In the genomic region with DNA sequence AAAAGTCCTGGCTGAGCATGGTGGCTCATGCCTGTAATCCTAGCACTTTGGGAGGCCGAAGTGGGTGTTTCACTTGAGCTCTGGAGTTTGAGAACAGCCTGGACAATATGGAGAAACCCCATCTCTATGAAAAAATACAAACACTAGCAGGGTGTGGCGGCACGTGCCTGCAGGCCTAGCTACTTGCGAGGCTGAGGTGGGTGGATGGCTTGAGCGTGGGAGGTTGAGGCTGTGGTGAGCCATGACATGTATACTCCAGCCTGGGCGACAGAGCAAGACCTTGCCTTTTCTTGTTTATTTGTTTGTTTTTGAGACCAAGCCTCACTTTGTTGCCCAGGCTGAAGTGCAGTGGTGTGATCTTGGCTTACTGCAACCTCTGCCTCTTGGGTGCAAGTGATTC, we compare ENCODE assay signal across 39 cellular contexts.
"Had no signal": no experiment of that assay in that cellular context is flagged by ENCODE, and none has a peak within 500 bp of the region (broad histone marks: within the 10 kb centered on the region; RNA-seq: fewer than 3 reads in every experiment).

No MANE protein-coding gene starts in this region.

- H3K4me3 ChIP-seq: ascending aorta, cardiac muscle cell had no signal

- H3K36me3 Mint-ChIP-seq: activated CD4-positive, alpha-beta memory T cell treated with anti-CD3 and anti-CD28 coated beads for 36 hours; activated naive CD4-positive, alpha-beta T cell treated with anti-CD3 and anti-CD28 coated beads, Interleukin-2, amount 50 U/mL, for 24 hours; activated naive CD8-positive, alpha-beta T cell; brain had no signal

- H3K27me3 Mint-ChIP-seq: activated CD4-positive, alpha-beta memory T cell treated with anti-CD3 and anti-CD28 coated beads for 36 hours; activated naive CD4-positive, alpha-beta T cell treated with anti-CD3 and anti-CD28 coated beads, Interleukin-2, amount 50 U/mL, for 24 hours; activated naive CD8-positive, alpha-beta T cell treated with anti-CD3 and anti-CD28 coated beads, Interleukin-2, amount 50 U/mL, for 24 hours; central memory CD8-positive, alpha-beta T cell had no signal

- H3K9me3 ChIP-seq: ascending aorta had no signal

- H3K27ac ChIP-seq: ascending aorta, cardiac muscle cell, VCaP had no signal

- H3K27ac Mint-ChIP-seq: activated B cell treated with CpG ODN at 0.5 μM for 24 hours; activated CD4-positive, alpha-beta memory T cell treated with anti-CD3 and anti-CD28 coated beads for 36 hours; activated CD4-positive, alpha-beta T cell treated with anti-CD3 and anti-CD28 coated beads, Interleukin-2, amount 10 ng/mL, durations not matched to agents 24 days and 14 days; activated CD8-positive, alpha-beta T cell treated with anti-CD3 and anti-CD28 coated beads for 36 hours; activated naive CD4-positive, alpha-beta T cell treated with anti-CD3 and anti-CD28 coated beads, Interleukin-2, amount 10 ng/mL, durations not matched to agents 7 days and 5 days; activated naive CD4-positive, alpha-beta T cell treated with anti-CD3 and anti-CD28 coated beads, Interleukin-2, amount 50 U/mL, for 24 hours; activated naive CD8-positive, alpha-beta T cell; activated naive CD8-positive, alpha-beta T cell treated with anti-CD3 and anti-CD28 coated beads, Interleukin-2, amount 10 ng/mL, durations not matched to agents 7 days and 5 days; activated naive CD8-positive, alpha-beta T cell treated with anti-CD3 and anti-CD28 coated beads, Interleukin-2, amount 50 U/mL, for 24 hours; activated T-cell treated with anti-CD3 and anti-CD28 coated beads, Interleukin-2, amount 50 U/mL, for 72 hours; activated T-helper 1 cell treated with anti-CD3 and anti-CD28 coated beads, Interleukin-12 subunit alpha, Interleukin-12 subunit beta, Interleukin-2, Interleukin-4 antibody, amounts not matched to agents 30 ng/mL and 10 ng/mL and 1 ng/mL, durations not matched to agents 14 hours and 24 hours and 36 hours; activated T-helper 2 cell treated with anti-CD3 and anti-CD28 coated beads, Interferon-gamma antibody, Interleukin-2, Interleukin-4, amounts not matched to agents 10 μg/mL and 5 μg/mL and 100 μg/mL, durations not matched to agents 14 hours and 24 hours and 36 hours; brain; T-helper 1 cell treated with Interleukin-12 subunit alpha and Interleukin-12 subunit beta and Interleukin-4 antibody, amounts not matched to agents 30 μg/mL and 1 μg/mL, for 36 hours; T-helper 2 cell treated with Interferon-gamma antibody and Interleukin-4, amounts not matched to agents 5 μg/mL and 100 μg/mL, for 36 hours had no signal

- H3K27me3 ChIP-seq: ascending aorta had no signal

- DNase-seq: activated B cell treated with CpG ODN at 0.5 μM for 24 hours; activated CD4-positive, alpha-beta memory T cell treated with anti-CD3 and anti-CD28 coated beads for 36 hours; activated CD4-positive, alpha-beta T cell treated with anti-CD3 and anti-CD28 coated beads for 4 hours; activated CD4-positive, alpha-beta T cell treated with anti-CD3 and anti-CD28 coated beads, Interleukin-2, amount 10 ng/mL, durations not matched to agents 24 days and 14 days; activated CD4-positive, alpha-beta T cell treated with anti-CD3 and anti-CD28 coated beads, Interleukin-2, amount 50 U/mL, for 1 hour; activated CD4-positive, alpha-beta T cell treated with anti-CD3 and anti-CD28 coated beads, Interleukin-2, amount 50 U/mL, for 4 hours; activated CD4-positive, CD25-positive, alpha-beta regulatory T cell treated with anti-CD3 and anti-CD28 coated beads, Interleukin-2, amount 50 U/mL, for 72 hours; activated CD8-positive, alpha-beta memory T cell treated with anti-CD3 and anti-CD28 coated beads, Interleukin-2, amount 50 U/mL, for 4 hours; activated CD8-positive, alpha-beta T cell treated with anti-CD3 and anti-CD28 coated beads for 36 hours; activated effector memory CD4-positive, alpha-beta T cell treated with Interleukin-2 at 50 U/mL for 16 hours; activated gamma-delta T cell; activated naive CD4-positive, alpha-beta T cell treated with anti-CD3 and anti-CD28 coated beads, Interleukin-2, amount 10 ng/mL, durations not matched to agents 7 days and 5 days; activated naive CD4-positive, alpha-beta T cell treated with Interleukin-2 at 50 U/mL for 16 hours; activated naive CD8-positive, alpha-beta T cell treated with anti-CD3 and anti-CD28 coated beads, Interleukin-2, amount 10 ng/mL, durations not matched to agents 7 days and 5 days; activated naive CD8-positive, alpha-beta T cell treated with anti-CD3 and anti-CD28 coated beads, Interleukin-2, amount 50 U/mL, for 24 hours; activated T-cell treated with anti-CD3 and anti-CD28 coated beads for 4 hours; activated T-cell treated with anti-CD3 and anti-CD28 coated beads, Interleukin-2, amount 50 U/mL, for 1 hour; activated T-cell treated with anti-CD3 and anti-CD28 coated beads, Interleukin-2, amount 50 U/mL, for 4 hours; activated T-cell treated with anti-CD3 and anti-CD28 coated beads, Interleukin-2, amount 50 U/mL, for 72 hours; amygdala; anterior cingulate cortex; caudate nucleus; cerebellar nuclear complex; T-helper 1 cell; T-helper 2 cell; T-helper 9 cell had no signal

- ATAC-seq: activated CD8-positive, alpha-beta T cell treated with anti-CD3 and anti-CD28 coated beads for 36 hours; activated naive CD8-positive, alpha-beta T cell treated with anti-CD3 and anti-CD28 coated beads, Interleukin-2, amount 50 U/mL, for 24 hours; activated T-cell treated with anti-CD3 and anti-CD28 coated beads, Interleukin-2, amount 50 U/mL, for 4 hours; activated T-cell treated with anti-CD3 and anti-CD28 coated beads, Interleukin-2, amount 50 U/mL, for 72 hours had no signal

- H3K36me3 ChIP-seq: ascending aorta, cardiac muscle cell had no signal

- H3K9me3 Mint-ChIP-seq: activated B cell treated with CpG ODN at 0.5 μM for 24 hours; activated CD4-positive, alpha-beta memory T cell treated with anti-CD3 and anti-CD28 coated beads for 36 hours; activated CD8-positive, alpha-beta T cell treated with anti-CD3 and anti-CD28 coated beads for 36 hours; activated naive CD4-positive, alpha-beta T cell treated with anti-CD3 and anti-CD28 coated beads, Interleukin-2, amount 10 ng/mL, durations not matched to agents 7 days and 5 days; activated naive CD4-positive, alpha-beta T cell treated with anti-CD3 and anti-CD28 coated beads, Interleukin-2, amount 50 U/mL, for 24 hours; activated naive CD8-positive, alpha-beta T cell treated with anti-CD3 and anti-CD28 coated beads, Interleukin-2, amount 10 ng/mL, durations not matched to agents 7 days and 5 days; activated naive CD8-positive, alpha-beta T cell treated with anti-CD3 and anti-CD28 coated beads, Interleukin-2, amount 50 U/mL, for 24 hours; activated T-cell treated with anti-CD3 and anti-CD28 coated beads, Interleukin-2, amount 50 U/mL, for 4 hours; activated T-cell treated with anti-CD3 and anti-CD28 coated beads, Interleukin-2, amount 50 U/mL, for 72 hours; activated T-helper 1 cell treated with anti-CD3 and anti-CD28 coated beads, Interleukin-12 subunit alpha, Interleukin-12 subunit beta, Interleukin-2, Interleukin-4 antibody, amounts not matched to agents 30 ng/mL and 10 ng/mL and 1 ng/mL, durations not matched to agents 14 hours and 24 hours and 36 hours; activated T-helper 2 cell treated with anti-CD3 and anti-CD28 coated beads, Interferon-gamma antibody, Interleukin-2, Interleukin-4, amounts not matched to agents 10 μg/mL and 5 μg/mL and 100 μg/mL, durations not matched to agents 14 hours and 24 hours and 36 hours; central memory CD8-positive, alpha-beta T cell; T-helper 1 cell treated with Interleukin-12 subunit alpha and Interleukin-12 subunit beta and Interleukin-4 antibody, amounts not matched to agents 30 μg/mL and 1 μg/mL, for 36 hours; T-helper 2 cell treated with Interferon-gamma antibody and Interleukin-4, amounts not matched to agents 5 μg/mL and 100 μg/mL, for 36 hours had no signal

- FAIRE-seq: bronchial epithelial cell, TTC549 had no signal

- H3K4me3 Mint-ChIP-seq: activated B cell treated with CpG ODN at 0.5 μM for 24 hours; activated CD4-positive, alpha-beta memory T cell treated with anti-CD3 and anti-CD28 coated beads for 36 hours; activated CD4-positive, alpha-beta T cell treated with anti-CD3 and anti-CD28 coated beads, Interleukin-2, amount 10 ng/mL, durations not matched to agents 24 days and 14 days; activated CD8-positive, alpha-beta T cell treated with anti-CD3 and anti-CD28 coated beads for 36 hours; activated naive CD4-positive, alpha-beta T cell treated with anti-CD3 and anti-CD28 coated beads, Interleukin-2, amount 10 ng/mL, durations not matched to agents 7 days and 5 days; activated naive CD4-positive, alpha-beta T cell treated with anti-CD3 and anti-CD28 coated beads, Interleukin-2, amount 50 U/mL, for 24 hours; activated naive CD8-positive, alpha-beta T cell; activated naive CD8-positive, alpha-beta T cell treated with anti-CD3 and anti-CD28 coated beads, Interleukin-2, amount 10 ng/mL, durations not matched to agents 7 days and 5 days; activated naive CD8-positive, alpha-beta T cell treated with anti-CD3 and anti-CD28 coated beads, Interleukin-2, amount 50 U/mL, for 24 hours; activated T-cell treated with anti-CD3 and anti-CD28 coated beads, Interleukin-2, amount 50 U/mL, for 4 hours; activated T-cell treated with anti-CD3 and anti-CD28 coated beads, Interleukin-2, amount 50 U/mL, for 72 hours; activated T-helper 1 cell treated with anti-CD3 and anti-CD28 coated beads, Interleukin-12 subunit alpha, Interleukin-12 subunit beta, Interleukin-2, Interleukin-4 antibody, amounts not matched to agents 30 ng/mL and 10 ng/mL and 1 ng/mL, durations not matched to agents 14 hours and 24 hours and 36 hours; brain; central memory CD8-positive, alpha-beta T cell; T-helper 1 cell treated with Interleukin-12 subunit alpha and Interleukin-12 subunit beta and Interleukin-4 antibody, amounts not matched to agents 30 μg/mL and 1 μg/mL, for 36 hours; T-helper 2 cell treated with Interferon-gamma antibody and Interleukin-4, amounts not matched to agents 5 μg/mL and 100 μg/mL, for 36 hours had no signal

- H3K4me1 ChIP-seq: ascending aorta had no signal
